In genomic region chr3:141055136-141055535, GRCh38 we compare ENCODE assay signal across 22 cellular contexts. TPM values are rescaled to one million over a fixed set of nuclear protein-coding genes. Genes with fewer than 3 reads are reported as not detected.
"Had no signal": no experiment of that assay in that cellular context is flagged by ENCODE, and none has a peak within 500 bp of the region (broad histone marks: within the 10 kb centered on the region; RNA-seq: fewer than 3 reads in every experiment).

No MANE protein-coding gene starts in this region.

- H3K36me3 ChIP-seq: gastrocnemius medialis, right atrium auricular region, sigmoid colon, stomach, thoracic aorta, upper lobe of left lung, vagina had no signal

- H3K9me3 ChIP-seq: gastrocnemius medialis, right atrium auricular region, sigmoid colon, stomach, thoracic aorta, upper lobe of left lung, vagina had no signal

- H3K27ac ChIP-seq: dorsolateral prefrontal cortex, gastrocnemius medialis, right atrium auricular region, sigmoid colon, stomach, thoracic aorta, upper lobe of left lung, vagina had no signal

- H3K4me3 Mint-ChIP-seq: naive thymus-derived CD8-positive, alpha-beta T cell had no signal

- H3K27ac Mint-ChIP-seq: naive thymus-derived CD8-positive, alpha-beta T cell had no signal

- DNase-seq: central memory CD4-positive, alpha-beta T cell; cortex of kidney; dorsolateral prefrontal cortex; effector CD8-positive, alpha-beta T cell; gastrocnemius medialis; left colon; left ventricle myocardium superior; mesendoderm; naive thymus-derived CD8-positive, alpha-beta T cell; sigmoid colon; stimulated activated CD4-positive, alpha-beta T cell treated with anti-CD3 and anti-CD28 coated beads, Interleukin-2, amount 100 ng/mL, for 24 hours; stimulated activated CD4-positive, alpha-beta T cell treated with anti-CD3 and anti-CD28 coated beads, Interleukin-4, amount 100 ng/mL, for 4 hours; stimulated activated naive CD4-positive, alpha-beta T cell; stomach; substantia nigra; upper lobe of left lung had no signal

- H3K4me3 ChIP-seq: dorsolateral prefrontal cortex, gastrocnemius medialis, right atrium auricular region, sigmoid colon, skin epidermis, stomach, thoracic aorta, upper lobe of left lung, vagina had no signal

- H3K27me3 ChIP-seq: right atrium auricular region had no signal

- ATAC-seq: gastrocnemius medialis; left colon; left ventricle myocardium superior; naive thymus-derived CD8-positive, alpha-beta T cell had no signal

RNA-seq across cellular contexts. Expression of gene SPSB4, which starts 4.0 kb away (rescaled TPM):
- total RNA-seq: fibroblast of lung; mononuclear cell; naive thymus-derived CD8-positive, alpha-beta T cell had no signal
- polyA plus RNA-seq: fibroblast of lung; naive thymus-derived CD8-positive, alpha-beta T cell had no signal
